In the genomic region with DNA sequence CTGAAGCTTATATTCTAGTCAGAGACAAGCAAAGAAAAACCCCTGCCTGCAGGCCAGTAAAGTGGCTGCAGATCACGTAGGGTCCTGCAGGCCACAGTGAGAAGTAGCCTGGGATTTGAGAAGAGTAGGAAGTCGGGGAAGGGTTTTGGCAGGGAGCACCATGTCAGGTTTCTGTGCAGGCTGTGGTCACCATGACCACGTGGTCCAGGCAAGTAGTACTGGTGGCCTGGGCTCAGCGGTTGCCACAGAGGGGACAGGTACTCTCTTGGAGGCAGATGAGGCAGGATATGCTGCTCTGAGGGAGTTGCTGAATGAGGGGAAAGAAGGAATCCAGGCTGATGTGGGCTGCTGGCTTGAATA, we compare ENCODE assay signal across 1 cellular context.
TF ChIP-seq lines count a peak whose summit lies in the region.

No MANE protein-coding gene starts in this region.

TF ChIP-seq in GM23338, 12 proteins besides CTCF, POLR2A, EP300 and RAD21 (continued from another document):
- TF ChIP-seq, protein P1, sequence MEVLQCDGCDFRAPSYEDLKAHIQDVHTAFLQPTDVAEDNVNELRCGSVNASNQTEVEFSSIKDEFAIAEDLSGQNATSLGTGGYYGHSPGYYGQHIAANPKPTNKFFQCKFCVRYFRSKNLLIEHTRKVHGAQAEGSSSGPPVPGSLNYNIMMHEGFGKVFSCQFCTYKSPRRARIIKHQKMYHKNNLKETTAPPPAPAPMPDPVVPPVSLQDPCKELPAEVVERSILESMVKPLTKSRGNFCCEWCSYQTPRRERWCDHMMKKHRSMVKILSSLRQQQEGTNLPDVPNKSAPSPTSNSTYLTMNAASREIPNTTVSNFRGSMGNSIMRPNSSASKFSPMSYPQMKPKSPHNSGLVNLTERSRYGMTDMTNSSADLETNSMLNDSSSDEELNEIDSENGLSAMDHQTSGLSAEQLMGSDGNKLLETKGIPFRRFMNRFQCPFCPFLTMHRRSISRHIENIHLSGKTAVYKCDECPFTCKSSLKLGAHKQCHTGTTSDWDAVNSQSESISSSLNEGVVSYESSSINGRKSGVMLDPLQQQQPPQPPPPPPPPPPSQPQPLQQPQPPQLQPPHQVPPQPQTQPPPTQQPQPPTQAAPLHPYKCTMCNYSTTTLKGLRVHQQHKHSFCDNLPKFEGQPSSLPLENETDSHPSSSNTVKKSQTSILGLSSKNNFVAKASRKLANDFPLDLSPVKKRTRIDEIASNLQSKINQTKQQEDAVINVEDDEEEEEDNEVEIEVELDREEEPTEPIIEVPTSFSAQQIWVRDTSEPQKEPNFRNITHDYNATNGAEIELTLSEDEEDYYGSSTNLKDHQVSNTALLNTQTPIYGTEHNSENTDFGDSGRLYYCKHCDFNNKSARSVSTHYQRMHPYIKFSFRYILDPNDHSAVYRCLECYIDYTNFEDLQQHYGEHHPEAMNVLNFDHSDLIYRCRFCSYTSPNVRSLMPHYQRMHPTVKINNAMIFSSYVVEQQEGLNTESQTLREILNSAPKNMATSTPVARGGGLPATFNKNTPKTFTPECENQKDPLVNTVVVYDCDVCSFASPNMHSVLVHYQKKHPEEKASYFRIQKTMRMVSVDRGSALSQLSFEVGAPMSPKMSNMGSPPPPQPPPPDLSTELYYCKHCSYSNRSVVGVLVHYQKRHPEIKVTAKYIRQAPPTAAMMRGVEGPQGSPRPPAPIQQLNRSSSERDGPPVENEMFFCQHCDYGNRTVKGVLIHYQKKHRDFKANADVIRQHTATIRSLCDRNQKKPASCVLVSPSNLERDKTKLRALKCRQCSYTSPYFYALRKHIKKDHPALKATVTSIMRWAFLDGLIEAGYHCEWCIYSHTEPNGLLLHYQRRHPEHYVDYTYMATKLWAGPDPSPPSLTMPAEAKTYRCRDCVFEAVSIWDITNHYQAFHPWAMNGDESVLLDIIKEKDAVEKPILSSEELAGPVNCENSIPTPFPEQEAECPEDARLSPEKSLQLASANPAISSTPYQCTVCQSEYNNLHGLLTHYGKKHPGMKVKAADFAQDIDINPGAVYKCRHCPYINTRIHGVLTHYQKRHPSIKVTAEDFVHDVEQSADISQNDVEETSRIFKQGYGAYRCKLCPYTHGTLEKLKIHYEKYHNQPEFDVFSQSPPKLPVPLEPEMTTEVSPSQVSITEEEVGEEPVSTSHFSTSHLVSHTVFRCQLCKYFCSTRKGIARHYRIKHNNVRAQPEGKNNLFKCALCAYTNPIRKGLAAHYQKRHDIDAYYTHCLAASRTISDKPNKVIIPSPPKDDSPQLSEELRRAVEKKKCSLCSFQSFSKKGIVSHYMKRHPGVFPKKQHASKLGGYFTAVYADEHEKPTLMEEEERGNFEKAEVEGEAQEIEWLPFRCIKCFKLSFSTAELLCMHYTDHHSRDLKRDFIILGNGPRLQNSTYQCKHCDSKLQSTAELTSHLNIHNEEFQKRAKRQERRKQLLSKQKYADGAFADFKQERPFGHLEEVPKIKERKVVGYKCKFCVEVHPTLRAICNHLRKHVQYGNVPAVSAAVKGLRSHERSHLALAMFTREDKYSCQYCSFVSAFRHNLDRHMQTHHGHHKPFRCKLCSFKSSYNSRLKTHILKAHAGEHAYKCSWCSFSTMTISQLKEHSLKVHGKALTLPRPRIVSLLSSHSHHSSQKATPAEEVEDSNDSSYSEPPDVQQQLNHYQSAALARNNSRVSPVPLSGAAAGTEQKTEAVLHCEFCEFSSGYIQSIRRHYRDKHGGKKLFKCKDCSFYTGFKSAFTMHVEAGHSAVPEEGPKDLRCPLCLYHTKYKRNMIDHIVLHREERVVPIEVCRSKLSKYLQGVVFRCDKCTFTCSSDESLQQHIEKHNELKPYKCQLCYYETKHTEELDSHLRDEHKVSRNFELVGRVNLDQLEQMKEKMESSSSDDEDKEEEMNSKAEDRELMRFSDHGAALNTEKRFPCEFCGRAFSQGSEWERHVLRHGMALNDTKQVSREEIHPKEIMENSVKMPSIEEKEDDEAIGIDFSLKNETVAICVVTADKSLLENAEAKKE (CRISPR knock-in tag; IDR thresholded peaks at IDR 0.05) = no peak
- TF ChIP-seq JUNB (IDR thresholded peaks at IDR 0.05; ENCODE audit: unreplicated experiment) = no peak
- TF ChIP-seq EZH2phosphoT487 (IDR thresholded peaks at IDR 0.05; ENCODE audit: unreplicated experiment) = no peak
- TF ChIP-seq STAT1 (IDR thresholded peaks at IDR 0.05; ENCODE audit: unreplicated experiment) = no peak
- no peak for TF ChIP-seq NANOG (IDR thresholded peaks at IDR 0.05; ENCODE audit: borderline replicate concordance)
- TF ChIP-seq, protein P2, sequence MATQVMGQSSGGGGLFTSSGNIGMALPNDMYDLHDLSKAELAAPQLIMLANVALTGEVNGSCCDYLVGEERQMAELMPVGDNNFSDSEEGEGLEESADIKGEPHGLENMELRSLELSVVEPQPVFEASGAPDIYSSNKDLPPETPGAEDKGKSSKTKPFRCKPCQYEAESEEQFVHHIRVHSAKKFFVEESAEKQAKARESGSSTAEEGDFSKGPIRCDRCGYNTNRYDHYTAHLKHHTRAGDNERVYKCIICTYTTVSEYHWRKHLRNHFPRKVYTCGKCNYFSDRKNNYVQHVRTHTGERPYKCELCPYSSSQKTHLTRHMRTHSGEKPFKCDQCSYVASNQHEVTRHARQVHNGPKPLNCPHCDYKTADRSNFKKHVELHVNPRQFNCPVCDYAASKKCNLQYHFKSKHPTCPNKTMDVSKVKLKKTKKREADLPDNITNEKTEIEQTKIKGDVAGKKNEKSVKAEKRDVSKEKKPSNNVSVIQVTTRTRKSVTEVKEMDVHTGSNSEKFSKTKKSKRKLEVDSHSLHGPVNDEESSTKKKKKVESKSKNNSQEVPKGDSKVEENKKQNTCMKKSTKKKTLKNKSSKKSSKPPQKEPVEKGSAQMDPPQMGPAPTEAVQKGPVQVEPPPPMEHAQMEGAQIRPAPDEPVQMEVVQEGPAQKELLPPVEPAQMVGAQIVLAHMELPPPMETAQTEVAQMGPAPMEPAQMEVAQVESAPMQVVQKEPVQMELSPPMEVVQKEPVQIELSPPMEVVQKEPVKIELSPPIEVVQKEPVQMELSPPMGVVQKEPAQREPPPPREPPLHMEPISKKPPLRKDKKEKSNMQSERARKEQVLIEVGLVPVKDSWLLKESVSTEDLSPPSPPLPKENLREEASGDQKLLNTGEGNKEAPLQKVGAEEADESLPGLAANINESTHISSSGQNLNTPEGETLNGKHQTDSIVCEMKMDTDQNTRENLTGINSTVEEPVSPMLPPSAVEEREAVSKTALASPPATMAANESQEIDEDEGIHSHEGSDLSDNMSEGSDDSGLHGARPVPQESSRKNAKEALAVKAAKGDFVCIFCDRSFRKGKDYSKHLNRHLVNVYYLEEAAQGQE (IDR thresholded peaks at IDR 0.05; ENCODE audit: unreplicated experiment) = no peak
- no peak for TF ChIP-seq POLR2AphosphoS5 (IDR thresholded peaks at IDR 0.05; ENCODE audit: low read depth)
